Comparison of ENCODE assay signal across 1 cellular context in the genomic region with DNA sequence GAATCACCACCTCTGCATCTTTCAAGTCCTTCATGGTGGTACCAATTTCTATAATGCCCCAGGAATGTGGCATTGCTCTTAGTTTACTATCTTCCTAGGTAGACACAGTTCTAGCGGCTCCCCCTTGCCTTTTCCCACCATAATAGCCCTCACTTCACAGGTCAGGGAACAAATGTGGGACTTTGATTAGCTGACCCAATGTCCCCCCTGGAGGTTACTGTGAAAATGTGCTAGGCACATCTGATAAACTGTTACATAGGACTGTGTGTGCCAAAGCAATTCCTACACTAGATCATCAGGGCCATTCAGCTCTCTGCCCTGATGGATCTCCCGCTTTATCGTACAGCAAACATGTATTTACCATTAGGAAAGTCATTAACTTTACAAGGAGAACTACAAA.
TF ChIP-seq lines count a peak whose summit lies in the region.

No MANE protein-coding gene starts in this region.

TF ChIP-seq in GM23338, 12 proteins besides CTCF, POLR2A, EP300 and RAD21 (continued from another document):
- TF ChIP-seq, protein P1, sequence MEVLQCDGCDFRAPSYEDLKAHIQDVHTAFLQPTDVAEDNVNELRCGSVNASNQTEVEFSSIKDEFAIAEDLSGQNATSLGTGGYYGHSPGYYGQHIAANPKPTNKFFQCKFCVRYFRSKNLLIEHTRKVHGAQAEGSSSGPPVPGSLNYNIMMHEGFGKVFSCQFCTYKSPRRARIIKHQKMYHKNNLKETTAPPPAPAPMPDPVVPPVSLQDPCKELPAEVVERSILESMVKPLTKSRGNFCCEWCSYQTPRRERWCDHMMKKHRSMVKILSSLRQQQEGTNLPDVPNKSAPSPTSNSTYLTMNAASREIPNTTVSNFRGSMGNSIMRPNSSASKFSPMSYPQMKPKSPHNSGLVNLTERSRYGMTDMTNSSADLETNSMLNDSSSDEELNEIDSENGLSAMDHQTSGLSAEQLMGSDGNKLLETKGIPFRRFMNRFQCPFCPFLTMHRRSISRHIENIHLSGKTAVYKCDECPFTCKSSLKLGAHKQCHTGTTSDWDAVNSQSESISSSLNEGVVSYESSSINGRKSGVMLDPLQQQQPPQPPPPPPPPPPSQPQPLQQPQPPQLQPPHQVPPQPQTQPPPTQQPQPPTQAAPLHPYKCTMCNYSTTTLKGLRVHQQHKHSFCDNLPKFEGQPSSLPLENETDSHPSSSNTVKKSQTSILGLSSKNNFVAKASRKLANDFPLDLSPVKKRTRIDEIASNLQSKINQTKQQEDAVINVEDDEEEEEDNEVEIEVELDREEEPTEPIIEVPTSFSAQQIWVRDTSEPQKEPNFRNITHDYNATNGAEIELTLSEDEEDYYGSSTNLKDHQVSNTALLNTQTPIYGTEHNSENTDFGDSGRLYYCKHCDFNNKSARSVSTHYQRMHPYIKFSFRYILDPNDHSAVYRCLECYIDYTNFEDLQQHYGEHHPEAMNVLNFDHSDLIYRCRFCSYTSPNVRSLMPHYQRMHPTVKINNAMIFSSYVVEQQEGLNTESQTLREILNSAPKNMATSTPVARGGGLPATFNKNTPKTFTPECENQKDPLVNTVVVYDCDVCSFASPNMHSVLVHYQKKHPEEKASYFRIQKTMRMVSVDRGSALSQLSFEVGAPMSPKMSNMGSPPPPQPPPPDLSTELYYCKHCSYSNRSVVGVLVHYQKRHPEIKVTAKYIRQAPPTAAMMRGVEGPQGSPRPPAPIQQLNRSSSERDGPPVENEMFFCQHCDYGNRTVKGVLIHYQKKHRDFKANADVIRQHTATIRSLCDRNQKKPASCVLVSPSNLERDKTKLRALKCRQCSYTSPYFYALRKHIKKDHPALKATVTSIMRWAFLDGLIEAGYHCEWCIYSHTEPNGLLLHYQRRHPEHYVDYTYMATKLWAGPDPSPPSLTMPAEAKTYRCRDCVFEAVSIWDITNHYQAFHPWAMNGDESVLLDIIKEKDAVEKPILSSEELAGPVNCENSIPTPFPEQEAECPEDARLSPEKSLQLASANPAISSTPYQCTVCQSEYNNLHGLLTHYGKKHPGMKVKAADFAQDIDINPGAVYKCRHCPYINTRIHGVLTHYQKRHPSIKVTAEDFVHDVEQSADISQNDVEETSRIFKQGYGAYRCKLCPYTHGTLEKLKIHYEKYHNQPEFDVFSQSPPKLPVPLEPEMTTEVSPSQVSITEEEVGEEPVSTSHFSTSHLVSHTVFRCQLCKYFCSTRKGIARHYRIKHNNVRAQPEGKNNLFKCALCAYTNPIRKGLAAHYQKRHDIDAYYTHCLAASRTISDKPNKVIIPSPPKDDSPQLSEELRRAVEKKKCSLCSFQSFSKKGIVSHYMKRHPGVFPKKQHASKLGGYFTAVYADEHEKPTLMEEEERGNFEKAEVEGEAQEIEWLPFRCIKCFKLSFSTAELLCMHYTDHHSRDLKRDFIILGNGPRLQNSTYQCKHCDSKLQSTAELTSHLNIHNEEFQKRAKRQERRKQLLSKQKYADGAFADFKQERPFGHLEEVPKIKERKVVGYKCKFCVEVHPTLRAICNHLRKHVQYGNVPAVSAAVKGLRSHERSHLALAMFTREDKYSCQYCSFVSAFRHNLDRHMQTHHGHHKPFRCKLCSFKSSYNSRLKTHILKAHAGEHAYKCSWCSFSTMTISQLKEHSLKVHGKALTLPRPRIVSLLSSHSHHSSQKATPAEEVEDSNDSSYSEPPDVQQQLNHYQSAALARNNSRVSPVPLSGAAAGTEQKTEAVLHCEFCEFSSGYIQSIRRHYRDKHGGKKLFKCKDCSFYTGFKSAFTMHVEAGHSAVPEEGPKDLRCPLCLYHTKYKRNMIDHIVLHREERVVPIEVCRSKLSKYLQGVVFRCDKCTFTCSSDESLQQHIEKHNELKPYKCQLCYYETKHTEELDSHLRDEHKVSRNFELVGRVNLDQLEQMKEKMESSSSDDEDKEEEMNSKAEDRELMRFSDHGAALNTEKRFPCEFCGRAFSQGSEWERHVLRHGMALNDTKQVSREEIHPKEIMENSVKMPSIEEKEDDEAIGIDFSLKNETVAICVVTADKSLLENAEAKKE (CRISPR knock-in tag; IDR thresholded peaks at IDR 0.05) = no peak
- TF ChIP-seq STAT1 (IDR thresholded peaks at IDR 0.05; ENCODE audit: unreplicated experiment) = no peak
- TF ChIP-seq EZH2phosphoT487 (IDR thresholded peaks at IDR 0.05; ENCODE audit: unreplicated experiment) = no peak
- no peak for TF ChIP-seq POLR2AphosphoS5 (IDR thresholded peaks at IDR 0.05; ENCODE audit: low read depth)
- TF ChIP-seq, protein P2, sequence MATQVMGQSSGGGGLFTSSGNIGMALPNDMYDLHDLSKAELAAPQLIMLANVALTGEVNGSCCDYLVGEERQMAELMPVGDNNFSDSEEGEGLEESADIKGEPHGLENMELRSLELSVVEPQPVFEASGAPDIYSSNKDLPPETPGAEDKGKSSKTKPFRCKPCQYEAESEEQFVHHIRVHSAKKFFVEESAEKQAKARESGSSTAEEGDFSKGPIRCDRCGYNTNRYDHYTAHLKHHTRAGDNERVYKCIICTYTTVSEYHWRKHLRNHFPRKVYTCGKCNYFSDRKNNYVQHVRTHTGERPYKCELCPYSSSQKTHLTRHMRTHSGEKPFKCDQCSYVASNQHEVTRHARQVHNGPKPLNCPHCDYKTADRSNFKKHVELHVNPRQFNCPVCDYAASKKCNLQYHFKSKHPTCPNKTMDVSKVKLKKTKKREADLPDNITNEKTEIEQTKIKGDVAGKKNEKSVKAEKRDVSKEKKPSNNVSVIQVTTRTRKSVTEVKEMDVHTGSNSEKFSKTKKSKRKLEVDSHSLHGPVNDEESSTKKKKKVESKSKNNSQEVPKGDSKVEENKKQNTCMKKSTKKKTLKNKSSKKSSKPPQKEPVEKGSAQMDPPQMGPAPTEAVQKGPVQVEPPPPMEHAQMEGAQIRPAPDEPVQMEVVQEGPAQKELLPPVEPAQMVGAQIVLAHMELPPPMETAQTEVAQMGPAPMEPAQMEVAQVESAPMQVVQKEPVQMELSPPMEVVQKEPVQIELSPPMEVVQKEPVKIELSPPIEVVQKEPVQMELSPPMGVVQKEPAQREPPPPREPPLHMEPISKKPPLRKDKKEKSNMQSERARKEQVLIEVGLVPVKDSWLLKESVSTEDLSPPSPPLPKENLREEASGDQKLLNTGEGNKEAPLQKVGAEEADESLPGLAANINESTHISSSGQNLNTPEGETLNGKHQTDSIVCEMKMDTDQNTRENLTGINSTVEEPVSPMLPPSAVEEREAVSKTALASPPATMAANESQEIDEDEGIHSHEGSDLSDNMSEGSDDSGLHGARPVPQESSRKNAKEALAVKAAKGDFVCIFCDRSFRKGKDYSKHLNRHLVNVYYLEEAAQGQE (IDR thresholded peaks at IDR 0.05; ENCODE audit: unreplicated experiment) = no peak
- TF ChIP-seq ZNF114 (CRISPR knock-in tag; IDR thresholded peaks at IDR 0.05) = no peak
- TF ChIP-seq NANOG (IDR thresholded peaks at IDR 0.05; ENCODE audit: borderline replicate concordance) = no peak
- TF ChIP-seq EZH2 (IDR thresholded peaks at IDR 0.05; ENCODE audit: low read depth, unreplicated experiment) = no peak
- TF ChIP-seq, protein P3, sequence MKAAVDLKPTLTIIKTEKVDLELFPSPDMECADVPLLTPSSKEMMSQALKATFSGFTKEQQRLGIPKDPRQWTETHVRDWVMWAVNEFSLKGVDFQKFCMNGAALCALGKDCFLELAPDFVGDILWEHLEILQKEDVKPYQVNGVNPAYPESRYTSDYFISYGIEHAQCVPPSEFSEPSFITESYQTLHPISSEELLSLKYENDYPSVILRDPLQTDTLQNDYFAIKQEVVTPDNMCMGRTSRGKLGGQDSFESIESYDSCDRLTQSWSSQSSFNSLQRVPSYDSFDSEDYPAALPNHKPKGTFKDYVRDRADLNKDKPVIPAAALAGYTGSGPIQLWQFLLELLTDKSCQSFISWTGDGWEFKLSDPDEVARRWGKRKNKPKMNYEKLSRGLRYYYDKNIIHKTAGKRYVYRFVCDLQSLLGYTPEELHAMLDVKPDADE (IDR thresholded peaks at IDR 0.05) = no peak
- TF ChIP-seq ZNF331 (CRISPR knock-in tag; IDR thresholded peaks at IDR 0.05; ENCODE audit: low read depth) = no peak
- no peak for TF ChIP-seq JUNB (IDR thresholded peaks at IDR 0.05; ENCODE audit: unreplicated experiment)
